In the genomic region with DNA sequence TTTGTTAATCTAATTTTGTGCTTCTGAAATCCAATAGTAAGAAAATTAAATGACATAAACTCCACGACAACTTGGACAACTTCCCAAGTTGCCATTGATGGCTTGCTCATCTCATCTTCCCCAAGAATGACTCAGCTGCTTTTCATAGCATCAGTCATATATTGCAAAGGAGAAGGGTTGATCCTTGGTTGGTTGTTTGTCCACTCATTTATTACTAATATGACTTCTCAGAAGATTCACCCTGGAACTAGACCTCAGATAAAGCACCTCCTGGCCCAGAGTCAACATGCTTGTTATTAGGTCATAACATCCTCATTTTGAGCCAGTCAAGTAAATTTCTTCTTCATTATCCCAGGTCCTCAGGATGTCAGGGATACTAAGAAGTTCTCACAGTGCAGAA, we compare ENCODE assay signal across 27 cellular contexts. TPM values are rescaled to one million over a fixed set of nuclear protein-coding genes. Genes with fewer than 3 reads are reported as not detected.
DNase-seq lines count a peak whose midpoint lies in the region; ATAC-seq, FAIRE-seq and TF ChIP-seq lines count a peak whose summit lies in the region.
"Had no signal": no experiment of that assay in that cellular context is flagged by ENCODE, and none has a peak within 500 bp of the region (broad histone marks: within the 10 kb centered on the region; RNA-seq: fewer than 3 reads in every experiment).

No MANE protein-coding gene starts in this region.

- intact Hi-C loops in HepG2 (cut with micrococcal nuclease; ENCODE audit: unreplicated experiment) (no loop called here), right lobe of liver (cut with DNase I) (no loop called here)

- no peaks in the 10 kb centered on the region for H3K4me1 Mint-ChIP-seq in activated CD4-positive, alpha-beta memory T cell treated with anti-CD3 and anti-CD28 coated beads, Interleukin-2, amount 10 ng/mL, durations not matched to agents 7 days and 5 days
- H3K4me1 Mint-ChIP-seq: central memory CD8-positive, alpha-beta T cell; T-helper 17 cell had no signal

- FAIRE-seq in HepG2 (lab: Jason Lieb, UNC), result no peak
- FAIRE-seq: D721Med had no signal

- TF ChIP-seq EP300 in HepG2 (IDR thresholded peaks at IDR 0.05; ENCODE audit: low read depth in 2 of 2, low read length in 2 of 2) (no peak), HepG2 (CRISPR knock-in tag; IDR thresholded peaks at IDR 0.05; ENCODE audit: borderline replicate concordance) (no peak)

- H3K4me3 Mint-ChIP-seq in activated CD4-positive, alpha-beta memory T cell treated with anti-CD3 and anti-CD28 coated beads, Interleukin-2, amount 10 ng/mL, durations not matched to agents 7 days and 5 days, result no peak overlapping the region
- H3K4me3 Mint-ChIP-seq: central memory CD8-positive, alpha-beta T cell; GM23338; natural killer cell treated with Interleukin-12 subunit alpha and Interleukin-12 subunit beta and Interleukin-15 and Interleukin-18, amount 100 ng/mL, for 72 hours; T-helper 17 cell had no signal

- in situ Hi-C loops in HepG2 (cut with HindIII; ENCODE audit: extremely low pct_ligation_motif_present, low pct_unique_long_range_greater_than_20kb), result no loop called here

- POLR2A ChIA-PET in HepG2 (lab: Yijun Ruan, JAX), result no interaction called here
- POLR2A ChIA-PET in activated CD4-positive, alpha-beta memory T cell treated with anti-CD3 and anti-CD28 coated beads, Interleukin-2, amount 10 ng/mL, durations not matched to agents 7 days and 5 days (lab: Charles Lee), result no interaction called here

- no peak overlapping the region for H3K4me2 ChIP-seq in HepG2 (ENCODE audit: low read depth, low read length)
- H3K4me2 ChIP-seq: BLaER1, GM23338 had no signal

- H2AFZ ChIP-seq in HepG2 (ENCODE audit: low read length), result no peak overlapping the region
- H2AFZ ChIP-seq: GM23338 had no signal

- no peaks in the 10 kb centered on the region for H3K27me3 Mint-ChIP-seq in activated CD4-positive, alpha-beta memory T cell treated with anti-CD3 and anti-CD28 coated beads, Interleukin-2, amount 10 ng/mL, durations not matched to agents 7 days and 5 days

- H3K27ac ChIP-seq in HepG2 (ENCODE audit: extremely low read length, insufficient read depth, low read length), result no peak overlapping the region
- H3K27ac ChIP-seq in right lobe of liver, result no peak overlapping the region
- H3K27ac ChIP-seq: BLaER1, SJCRH30, WERI-Rb-1 had no signal

- no peak for TF ChIP-seq RAD21 in HepG2 (CRISPR knock-in tag; IDR thresholded peaks at IDR 0.05)

- TF ChIP-seq POLR2A in HepG2 (IDR thresholded peaks at IDR 0.05; ENCODE audit: insufficient read depth in 1 of 2, low read depth in 2 of 2, low read length in 2 of 2) (no peak), right lobe of liver (IDR thresholded peaks at IDR 0.05) (no peak)

- CTCF ChIA-PET in HepG2 (lab: Yijun Ruan, JAX; ENCODE audit: low intra/inter-chr PET ratio, low total read pairs), result no interaction called here
- CTCF ChIA-PET in activated CD4-positive, alpha-beta memory T cell treated with anti-CD3 and anti-CD28 coated beads, Interleukin-2, amount 10 ng/mL, durations not matched to agents 7 days and 5 days (lab: Charles Lee), result no interaction called here

- H4K20me1 ChIP-seq in HepG2 (ENCODE audit: insufficient read depth, low read length), result no peaks in the 10 kb centered on the region
- H4K20me1 ChIP-seq: BLaER1 had no signal

- DNase-seq in HepG2 (ENCODE audit: low spot score) (no peak), right lobe of liver (no peak), epithelial cell of esophagus (ENCODE audit: low read depth) (peak; percentile 88), amygdala (lab: John Stamatoyannopoulos, UW) (no peak), Ammon's horn (ENCODE audit: low spot score) (no peak)
- DNase-seq in activated CD4-positive, alpha-beta memory T cell treated with anti-CD3 and anti-CD28 coated beads, Interleukin-2, amount 10 ng/mL, durations not matched to agents 7 days and 5 days, result no peak
- DNase-seq: 8988T; activated CD4-positive, alpha-beta T cell treated with anti-CD3 and anti-CD28 coated beads, Interleukin-2, amount 50 U/mL, for 48 hours; activated T-cell treated with anti-CD3 and anti-CD28 coated beads for 4 hours; NCI-H1436 treated with DMSO at 0.1 percent for 48 hours; NCI-H2171 treated with DMSO at 0.1 percent for 48 hours; NCI-H748 treated with DMSO at 0.1 percent for 48 hours; posterior cingulate gyrus; SJCRH30; stimulated activated CD4-positive, alpha-beta T cell treated with anti-CD3 and anti-CD28 coated beads, Interleukin-1b, Interleukin-23, amount 100 ng/mL, for 48 hours; stimulated activated naive CD8-positive, alpha-beta T cell treated with anti-CD3 and anti-CD28 coated beads, Interleukin-15, Interleukin-2, amounts not matched to agents 100 U/mL and 50 U/mL, for 24 hours; T-helper 17 cell; trophoblast cell; WERI-Rb-1 had no signal

- H3K27ac Mint-ChIP-seq in activated CD4-positive, alpha-beta memory T cell treated with anti-CD3 and anti-CD28 coated beads, Interleukin-2, amount 10 ng/mL, durations not matched to agents 7 days and 5 days, result no peak overlapping the region
- H3K27ac Mint-ChIP-seq: GM23338; natural killer cell treated with Interleukin-12 subunit alpha and Interleukin-12 subunit beta and Interleukin-15 and Interleukin-18, amount 100 ng/mL, for 72 hours; T-helper 17 cell had no signal

- H3K27me3 ChIP-seq in HepG2 (ENCODE audit: control insufficient read depth in 1 of 2, insufficient read depth in 2 of 2, low read length in 2 of 2), result no peaks in the 10 kb centered on the region
- no peaks in the 10 kb centered on the region for H3K27me3 ChIP-seq in right lobe of liver
- H3K27me3 ChIP-seq: BLaER1, SJCRH30 had no signal

- TF ChIP-seq CTCF in HepG2 (CRISPR knock-in tag; IDR thresholded peaks at IDR 0.05), result no peak
- no peak for TF ChIP-seq CTCF in right lobe of liver (IDR thresholded peaks at IDR 0.05)
- TF ChIP-seq CTCF in epithelial cell of esophagus (IDR thresholded peaks at IDR 0.05; ENCODE audit: insufficient read depth, low read depth, low read length, missing control alignments), result no peak

- H3K4me1 ChIP-seq in HepG2 (ENCODE audit: insufficient read depth, low read length) (no peaks in the 10 kb centered on the region), right lobe of liver (no peaks in the 10 kb centered on the region)
- H3K4me1 ChIP-seq: BLaER1, SJCRH30 had no signal

- no peak for ATAC-seq in HepG2
- ATAC-seq in right lobe of liver, result no peak
- ATAC-seq: GM23338; stimulated activated naive CD8-positive, alpha-beta T cell treated with anti-CD3 and anti-CD28 coated beads, Interleukin-15, Interleukin-2, amounts not matched to agents 100 U/mL and 50 U/mL, for 24 hours; T-helper 17 cell had no signal

- WGBS in HepG2 (ENCODE audit: low lambda C conversion rate), result 0% methylated on average over 1 of the region's 1 CpG
- WGBS in right lobe of liver (ENCODE audit: insufficient coverage, low coverage, low lambda C conversion rate, missing lambda C conversion rate), result 67% methylated on average over 1 of the region's 1 CpG

- H3K9ac ChIP-seq in HepG2 (ENCODE audit: insufficient read depth, low read depth, low read length), result no peak overlapping the region
- H3K9ac ChIP-seq: BLaER1 had no signal

- no peaks in the 10 kb centered on the region for H3K9me3 Mint-ChIP-seq in activated CD4-positive, alpha-beta memory T cell treated with anti-CD3 and anti-CD28 coated beads, Interleukin-2, amount 10 ng/mL, durations not matched to agents 7 days and 5 days
- H3K9me3 Mint-ChIP-seq: central memory CD8-positive, alpha-beta T cell; natural killer cell treated with Interleukin-12 subunit alpha and Interleukin-12 subunit beta and Interleukin-15 and Interleukin-18, amount 100 ng/mL, for 72 hours had no signal

- H3K4me3 ChIP-seq in HepG2 (replicated peaks in 1 of 3; ENCODE audit: insufficient read depth in 1 of 3, low read depth in 2 of 3, low read length in 3 of 3), result no peak overlapping the region
- no peak overlapping the region for H3K4me3 ChIP-seq in right lobe of liver
- H3K4me3 ChIP-seq in epithelial cell of esophagus (ENCODE audit: low read length), result no peak overlapping the region
- H3K4me3 ChIP-seq: BLaER1, GM23338, SJCRH30 had no signal

- BruUV-seq in HepG2 (replicated peaks; lab: Mats Ljungman, UMichigan), result no TSS peak

- H3K36me3 Mint-ChIP-seq in activated CD4-positive, alpha-beta memory T cell treated with anti-CD3 and anti-CD28 coated beads, Interleukin-2, amount 10 ng/mL, durations not matched to agents 7 days and 5 days (ENCODE audit: low read depth), result no peaks in the 10 kb centered on the region
- H3K36me3 Mint-ChIP-seq: natural killer cell treated with Interleukin-12 subunit alpha and Interleukin-12 subunit beta and Interleukin-15 and Interleukin-18, amount 100 ng/mL, for 72 hours had no signal

- H3K79me2 ChIP-seq in HepG2 (ENCODE audit: insufficient read depth, low read length), result no peaks in the 10 kb centered on the region

- H3K9me3 ChIP-seq in HepG2 (ENCODE audit: low read length), result no peaks in the 10 kb centered on the region
- no peaks in the 10 kb centered on the region for H3K9me3 ChIP-seq in right lobe of liver
- H3K9me3 ChIP-seq: BLaER1, SJCRH30 had no signal

- H3K36me3 ChIP-seq in HepG2 (replicated peaks in 1 of 2; ENCODE audit: control insufficient read depth in 1 of 2, insufficient read depth in 2 of 2, low read length in 2 of 2), result no peaks in the 10 kb centered on the region
- H3K36me3 ChIP-seq in right lobe of liver, result no peaks in the 10 kb centered on the region
- H3K36me3 ChIP-seq: BLaER1, SJCRH30, WERI-Rb-1 had no signal

RNA-seq across cellular contexts. Expression of gene LCE3D, which starts 2.3 kb away (rescaled TPM):
- total RNA-seq in HepG2 (2016; rRNA removed; fragmentation: Illumina TruSeq; extraction: Trizol) (not detected in 2 replicates), right lobe of liver (not detected)
- total RNA-seq in HepG2 (2016; cell fraction: cytosol; rRNA removed; fragmentation: Illumina TruSeq; extraction: Trizol; ENCODE audit: low read depth), result not detected in 2 replicates
- total RNA-seq in HepG2 (2016; cell fraction: insoluble cytoplasmic fraction; rRNA removed; fragmentation: Illumina TruSeq; extraction: Trizol), result not detected in 2 replicates
- not detected in 2 replicates for total RNA-seq in HepG2 (2016; cell fraction: membrane; rRNA removed; fragmentation: Illumina TruSeq; extraction: Trizol)
- not detected in 2 replicates for total RNA-seq in HepG2 (2016; cell fraction: nucleus; rRNA removed; fragmentation: Illumina TruSeq; extraction: Trizol)
- not detected in 2 replicates for polyA plus RNA-seq in HepG2 (2011; rRNA removed)
- polyA plus RNA-seq in HepG2 (2011; cell fraction: cytosol; rRNA removed), result not detected in 2 replicates
- not detected in 2 replicates for polyA plus RNA-seq in HepG2 (2011; cell fraction: nucleus; rRNA removed)
- not detected in 2 replicates for polyA plus RNA-seq in HepG2 (2012)
- not detected in 2 replicates for polyA plus RNA-seq in HepG2 (2016; cell fraction: cytosol; fragmentation: Illumina TruSeq; extraction: Trizol; ENCODE audit: low read depth)
- polyA plus RNA-seq in HepG2 (2016; cell fraction: insoluble cytoplasmic fraction; fragmentation: Illumina TruSeq; extraction: Trizol; ENCODE audit: low read depth), result not detected in 2 replicates
- not detected in 2 replicates for polyA plus RNA-seq in HepG2 (2016; cell fraction: membrane; fragmentation: Illumina TruSeq; extraction: Trizol; ENCODE audit: low read depth)
- polyA plus RNA-seq in HepG2 (2016; cell fraction: nucleus; fragmentation: Illumina TruSeq; extraction: Trizol; ENCODE audit: insufficient read depth, low read depth), result not detected in 2 replicates
- polyA minus RNA-seq in HepG2 (2011; rRNA and poly(A)+ RNA removed; ENCODE audit: low replicate concordance), result not detected in 2 replicates
- polyA minus RNA-seq in HepG2 (2011; cell fraction: cytosol; rRNA and poly(A)+ RNA removed), result not detected in 2 replicates
- not detected in 2 replicates for polyA minus RNA-seq in HepG2 (2011; cell fraction: nucleus; rRNA and poly(A)+ RNA removed)
- total RNA-seq in activated CD4-positive, alpha-beta memory T cell treated with anti-CD3 and anti-CD28 coated beads, Interleukin-2, amount 10 ng/mL, durations not matched to agents 7 days and 5 days, result not detected
- total RNA-seq: GM23338; mesenteric fat pad; natural killer cell treated with Interleukin-12 subunit alpha and Interleukin-12 subunit beta and Interleukin-15 and Interleukin-18, amount 100 ng/mL, for 72 hours; OCI-LY7; SJCRH30; T-helper 17 cell had no signal
- polyA plus RNA-seq: GM23338 had no signal

RNA-seq across cellular contexts. Expression of gene LCE3E, which starts 16.1 kb away (rescaled TPM):
- total RNA-seq in HepG2 (2016; rRNA removed; fragmentation: Illumina TruSeq; extraction: Trizol) (not detected in 2 replicates), right lobe of liver (not detected)
- total RNA-seq in HepG2 (2016; cell fraction: cytosol; rRNA removed; fragmentation: Illumina TruSeq; extraction: Trizol; ENCODE audit: low read depth), result not detected in 2 replicates
- not detected in 2 replicates for total RNA-seq in HepG2 (2016; cell fraction: insoluble cytoplasmic fraction; rRNA removed; fragmentation: Illumina TruSeq; extraction: Trizol)
- not detected in 2 replicates for total RNA-seq in HepG2 (2016; cell fraction: membrane; rRNA removed; fragmentation: Illumina TruSeq; extraction: Trizol)
- total RNA-seq in HepG2 (2016; cell fraction: nucleus; rRNA removed; fragmentation: Illumina TruSeq; extraction: Trizol), result not detected in 2 replicates
- polyA plus RNA-seq in HepG2 (2011; rRNA removed), result not detected in 2 replicates
- polyA plus RNA-seq in HepG2 (2011; cell fraction: cytosol; rRNA removed), result not detected in 2 replicates
- not detected in 2 replicates for polyA plus RNA-seq in HepG2 (2011; cell fraction: nucleus; rRNA removed)
- polyA plus RNA-seq in HepG2 (2012), result not detected in 2 replicates
- not detected in 2 replicates for polyA plus RNA-seq in HepG2 (2016; cell fraction: cytosol; fragmentation: Illumina TruSeq; extraction: Trizol; ENCODE audit: low read depth)
- polyA plus RNA-seq in HepG2 (2016; cell fraction: insoluble cytoplasmic fraction; fragmentation: Illumina TruSeq; extraction: Trizol; ENCODE audit: low read depth), result not detected in 2 replicates
- polyA plus RNA-seq in HepG2 (2016; cell fraction: membrane; fragmentation: Illumina TruSeq; extraction: Trizol; ENCODE audit: low read depth), result not detected in 2 replicates
- not detected in 2 replicates for polyA plus RNA-seq in HepG2 (2016; cell fraction: nucleus; fragmentation: Illumina TruSeq; extraction: Trizol; ENCODE audit: insufficient read depth, low read depth)
- not detected in 2 replicates for polyA minus RNA-seq in HepG2 (2011; rRNA and poly(A)+ RNA removed; ENCODE audit: low replicate concordance)
- polyA minus RNA-seq in HepG2 (2011; cell fraction: cytosol; rRNA and poly(A)+ RNA removed), result not detected in 2 replicates
- polyA minus RNA-seq in HepG2 (2011; cell fraction: nucleus; rRNA and poly(A)+ RNA removed), result not detected in 2 replicates
- total RNA-seq in activated CD4-positive, alpha-beta memory T cell treated with anti-CD3 and anti-CD28 coated beads, Interleukin-2, amount 10 ng/mL, durations not matched to agents 7 days and 5 days, result not detected
- total RNA-seq: GM23338; mesenteric fat pad; natural killer cell treated with Interleukin-12 subunit alpha and Interleukin-12 subunit beta and Interleukin-15 and Interleukin-18, amount 100 ng/mL, for 72 hours; OCI-LY7; SJCRH30; T-helper 17 cell had no signal
- polyA plus RNA-seq: GM23338 had no signal

RNA-seq across cellular contexts. Expression of gene LCE3C, which starts 17.4 kb away (rescaled TPM):
- total RNA-seq in HepG2 (2016; rRNA removed; fragmentation: Illumina TruSeq; extraction: Trizol) (not detected in 2 replicates), right lobe of liver (not detected)
- not detected in 2 replicates for total RNA-seq in HepG2 (2016; cell fraction: cytosol; rRNA removed; fragmentation: Illumina TruSeq; extraction: Trizol; ENCODE audit: low read depth)
- not detected in 2 replicates for total RNA-seq in HepG2 (2016; cell fraction: insoluble cytoplasmic fraction; rRNA removed; fragmentation: Illumina TruSeq; extraction: Trizol)
- total RNA-seq in HepG2 (2016; cell fraction: membrane; rRNA removed; fragmentation: Illumina TruSeq; extraction: Trizol), result not detected in 2 replicates
- not detected in 2 replicates for total RNA-seq in HepG2 (2016; cell fraction: nucleus; rRNA removed; fragmentation: Illumina TruSeq; extraction: Trizol)
- not detected in 2 replicates for polyA plus RNA-seq in HepG2 (2011; rRNA removed)
- polyA plus RNA-seq in HepG2 (2011; cell fraction: cytosol; rRNA removed), result not detected in 2 replicates
- polyA plus RNA-seq in HepG2 (2011; cell fraction: nucleus; rRNA removed), result not detected in 2 replicates
- not detected in 2 replicates for polyA plus RNA-seq in HepG2 (2012)
- polyA plus RNA-seq in HepG2 (2016; cell fraction: cytosol; fragmentation: Illumina TruSeq; extraction: Trizol; ENCODE audit: low read depth), result not detected in 2 replicates
- polyA plus RNA-seq in HepG2 (2016; cell fraction: insoluble cytoplasmic fraction; fragmentation: Illumina TruSeq; extraction: Trizol; ENCODE audit: low read depth), result not detected in 2 replicates
- not detected in 2 replicates for polyA plus RNA-seq in HepG2 (2016; cell fraction: membrane; fragmentation: Illumina TruSeq; extraction: Trizol; ENCODE audit: low read depth)
- not detected in 2 replicates for polyA plus RNA-seq in HepG2 (2016; cell fraction: nucleus; fragmentation: Illumina TruSeq; extraction: Trizol; ENCODE audit: insufficient read depth, low read depth)
- not detected in 2 replicates for polyA minus RNA-seq in HepG2 (2011; rRNA and poly(A)+ RNA removed; ENCODE audit: low replicate concordance)
- polyA minus RNA-seq in HepG2 (2011; cell fraction: cytosol; rRNA and poly(A)+ RNA removed), result not detected in 2 replicates
- polyA minus RNA-seq in HepG2 (2011; cell fraction: nucleus; rRNA and poly(A)+ RNA removed), result not detected in 2 replicates
- not detected for total RNA-seq in activated CD4-positive, alpha-beta memory T cell treated with anti-CD3 and anti-CD28 coated beads, Interleukin-2, amount 10 ng/mL, durations not matched to agents 7 days and 5 days
- total RNA-seq: GM23338; mesenteric fat pad; natural killer cell treated with Interleukin-12 subunit alpha and Interleukin-12 subunit beta and Interleukin-15 and Interleukin-18, amount 100 ng/mL, for 72 hours; OCI-LY7; SJCRH30; T-helper 17 cell had no signal
- polyA plus RNA-seq: esophagus, GM23338 had no signal

RNA-seq across cellular contexts. Expression of gene LCE3B, which starts 31.0 kb away (rescaled TPM):
- total RNA-seq in HepG2 (2016; rRNA removed; fragmentation: Illumina TruSeq; extraction: Trizol) (not detected in 2 replicates), right lobe of liver (not detected)
- not detected in 2 replicates for total RNA-seq in HepG2 (2016; cell fraction: cytosol; rRNA removed; fragmentation: Illumina TruSeq; extraction: Trizol; ENCODE audit: low read depth)
- total RNA-seq in HepG2 (2016; cell fraction: insoluble cytoplasmic fraction; rRNA removed; fragmentation: Illumina TruSeq; extraction: Trizol), result not detected in 2 replicates
- not detected in 2 replicates for total RNA-seq in HepG2 (2016; cell fraction: membrane; rRNA removed; fragmentation: Illumina TruSeq; extraction: Trizol)
- not detected in 2 replicates for total RNA-seq in HepG2 (2016; cell fraction: nucleus; rRNA removed; fragmentation: Illumina TruSeq; extraction: Trizol)
- not detected in 2 replicates for polyA plus RNA-seq in HepG2 (2011; rRNA removed)
- polyA plus RNA-seq in HepG2 (2011; cell fraction: cytosol; rRNA removed), result not detected in 2 replicates
- not detected in 2 replicates for polyA plus RNA-seq in HepG2 (2011; cell fraction: nucleus; rRNA removed)
- polyA plus RNA-seq in HepG2 (2012), result not detected in 2 replicates
- polyA plus RNA-seq in HepG2 (2016; cell fraction: cytosol; fragmentation: Illumina TruSeq; extraction: Trizol; ENCODE audit: low read depth), result not detected in 2 replicates
- not detected in 2 replicates for polyA plus RNA-seq in HepG2 (2016; cell fraction: insoluble cytoplasmic fraction; fragmentation: Illumina TruSeq; extraction: Trizol; ENCODE audit: low read depth)
- not detected in 2 replicates for polyA plus RNA-seq in HepG2 (2016; cell fraction: membrane; fragmentation: Illumina TruSeq; extraction: Trizol; ENCODE audit: low read depth)
- polyA plus RNA-seq in HepG2 (2016; cell fraction: nucleus; fragmentation: Illumina TruSeq; extraction: Trizol; ENCODE audit: insufficient read depth, low read depth), result not detected in 2 replicates
- not detected in 2 replicates for polyA minus RNA-seq in HepG2 (2011; rRNA and poly(A)+ RNA removed; ENCODE audit: low replicate concordance)
- polyA minus RNA-seq in HepG2 (2011; cell fraction: cytosol; rRNA and poly(A)+ RNA removed), result not detected in 2 replicates
- not detected in 2 replicates for polyA minus RNA-seq in HepG2 (2011; cell fraction: nucleus; rRNA and poly(A)+ RNA removed)
- not detected for total RNA-seq in activated CD4-positive, alpha-beta memory T cell treated with anti-CD3 and anti-CD28 coated beads, Interleukin-2, amount 10 ng/mL, durations not matched to agents 7 days and 5 days
- total RNA-seq: GM23338; mesenteric fat pad; natural killer cell treated with Interleukin-12 subunit alpha and Interleukin-12 subunit beta and Interleukin-15 and Interleukin-18, amount 100 ng/mL, for 72 hours; OCI-LY7; SJCRH30; T-helper 17 cell had no signal
- polyA plus RNA-seq: esophagus, GM23338 had no signal

RNA-seq across cellular contexts. Expression of gene LCE3A, which starts 40.3 kb away (rescaled TPM):
- total RNA-seq in HepG2 (2016; rRNA removed; fragmentation: Illumina TruSeq; extraction: Trizol) (not detected in 2 replicates), right lobe of liver (not detected)
- total RNA-seq in HepG2 (2016; cell fraction: cytosol; rRNA removed; fragmentation: Illumina TruSeq; extraction: Trizol; ENCODE audit: low read depth), result not detected in 2 replicates
- total RNA-seq in HepG2 (2016; cell fraction: insoluble cytoplasmic fraction; rRNA removed; fragmentation: Illumina TruSeq; extraction: Trizol), result not detected in 2 replicates
- not detected in 2 replicates for total RNA-seq in HepG2 (2016; cell fraction: membrane; rRNA removed; fragmentation: Illumina TruSeq; extraction: Trizol)
- not detected in 2 replicates for total RNA-seq in HepG2 (2016; cell fraction: nucleus; rRNA removed; fragmentation: Illumina TruSeq; extraction: Trizol)
- polyA plus RNA-seq in HepG2 (2011; rRNA removed), result not detected in 2 replicates
- not detected in 2 replicates for polyA plus RNA-seq in HepG2 (2011; cell fraction: cytosol; rRNA removed)
- not detected in 2 replicates for polyA plus RNA-seq in HepG2 (2011; cell fraction: nucleus; rRNA removed)
- polyA plus RNA-seq in HepG2 (2012), result not detected in 2 replicates
- not detected in 2 replicates for polyA plus RNA-seq in HepG2 (2016; cell fraction: cytosol; fragmentation: Illumina TruSeq; extraction: Trizol; ENCODE audit: low read depth)
- not detected in 2 replicates for polyA plus RNA-seq in HepG2 (2016; cell fraction: insoluble cytoplasmic fraction; fragmentation: Illumina TruSeq; extraction: Trizol; ENCODE audit: low read depth)
- not detected in 2 replicates for polyA plus RNA-seq in HepG2 (2016; cell fraction: membrane; fragmentation: Illumina TruSeq; extraction: Trizol; ENCODE audit: low read depth)
- not detected in 2 replicates for polyA plus RNA-seq in HepG2 (2016; cell fraction: nucleus; fragmentation: Illumina TruSeq; extraction: Trizol; ENCODE audit: insufficient read depth, low read depth)
- not detected in 2 replicates for polyA minus RNA-seq in HepG2 (2011; rRNA and poly(A)+ RNA removed; ENCODE audit: low replicate concordance)
- polyA minus RNA-seq in HepG2 (2011; cell fraction: cytosol; rRNA and poly(A)+ RNA removed), result not detected in 2 replicates
- not detected in 2 replicates for polyA minus RNA-seq in HepG2 (2011; cell fraction: nucleus; rRNA and poly(A)+ RNA removed)
- total RNA-seq in activated CD4-positive, alpha-beta memory T cell treated with anti-CD3 and anti-CD28 coated beads, Interleukin-2, amount 10 ng/mL, durations not matched to agents 7 days and 5 days, result not detected
- total RNA-seq: GM23338; mesenteric fat pad; natural killer cell treated with Interleukin-12 subunit alpha and Interleukin-12 subunit beta and Interleukin-15 and Interleukin-18, amount 100 ng/mL, for 72 hours; OCI-LY7; SJCRH30; T-helper 17 cell had no signal
- polyA plus RNA-seq: esophagus, GM23338 had no signal
